Comparison of ENCODE assay signal across 30 cellular contexts in the genomic region with DNA sequence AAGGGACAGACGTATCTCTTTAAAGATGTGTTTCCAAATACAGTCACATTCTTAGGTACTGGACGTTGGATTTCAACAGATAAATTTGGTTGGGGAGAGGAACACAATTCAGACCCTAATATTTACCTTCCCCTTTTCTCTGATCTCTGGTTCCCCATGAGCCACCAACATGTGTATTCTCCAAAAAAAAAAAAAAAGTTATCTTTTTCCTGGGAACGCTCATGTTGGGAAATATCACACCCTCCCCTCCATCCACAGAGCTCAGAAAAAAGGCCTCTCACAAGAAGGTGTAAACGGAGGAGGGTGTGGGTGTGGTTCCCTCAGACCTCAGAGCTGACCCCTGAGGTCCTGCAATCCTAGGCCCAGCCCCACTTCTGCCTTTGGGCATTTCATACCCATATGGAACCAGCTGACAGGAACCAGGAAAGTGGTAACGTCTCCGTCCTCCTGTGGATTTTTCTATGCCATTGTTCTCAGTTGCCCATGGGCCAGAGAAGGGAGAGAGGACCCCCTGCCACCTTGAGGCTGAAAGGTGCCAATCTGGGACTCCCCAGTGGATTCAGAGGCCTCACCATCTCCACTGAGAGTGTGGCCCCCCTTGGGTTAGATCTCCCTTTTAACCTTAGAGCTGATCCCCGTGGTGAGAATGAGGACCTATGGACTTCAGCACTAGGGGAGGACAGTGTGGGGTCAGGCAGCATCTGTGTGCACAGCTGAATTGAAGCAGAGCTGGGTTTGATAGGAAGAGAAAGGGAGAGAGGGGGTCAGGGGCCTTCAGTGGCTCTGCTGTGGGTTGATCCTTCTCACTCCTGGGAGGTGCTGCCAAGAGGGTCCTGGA. TPM values are rescaled to one million over a fixed set of nuclear protein-coding genes. Genes with fewer than 3 reads are reported as not detected.
"Had no signal": no experiment of that assay in that cellular context is flagged by ENCODE, and none has a peak within 500 bp of the region (broad histone marks: within the 10 kb centered on the region; RNA-seq: fewer than 3 reads in every experiment).

No MANE protein-coding gene starts in this region.

- H3K36me3 ChIP-seq: ascending aorta had no signal

- DNase-seq: activated B cell treated with CpG ODN at 0.5 μM for 24 hours; activated CD4-positive, alpha-beta memory T cell treated with anti-CD3 and anti-CD28 coated beads for 36 hours; activated CD4-positive, alpha-beta T cell treated with anti-CD3 and anti-CD28 coated beads for 1 hour; activated CD4-positive, alpha-beta T cell treated with anti-CD3 and anti-CD28 coated beads, Interleukin-2, amount 10 ng/mL, durations not matched to agents 24 days and 14 days; activated gamma-delta T cell treated with Interleukin-2 at 50 U/mL for 16 hours; activated naive CD4-positive, alpha-beta T cell treated with anti-CD3 and anti-CD28 coated beads, Interleukin-2, amount 10 ng/mL, durations not matched to agents 7 days and 5 days; activated naive CD8-positive, alpha-beta T cell treated with anti-CD3 and anti-CD28 coated beads, Interleukin-2, amount 10 ng/mL, durations not matched to agents 7 days and 5 days; activated T-cell treated with anti-CD3 and anti-CD28 coated beads, Interleukin-2, amount 50 U/mL, for 72 hours; amniotic stem cell; body of pancreas; central memory CD4-positive, alpha-beta T cell; MM.1S; NCI-H1105; NCI-H1436; NCI-H1694 treated with DMSO at 0.1 percent for 48 hours; NCI-H2029 treated with DMSO at 0.1 percent for 48 hours; NCI-H345; NCI-H510A treated with DMSO at 0.1 percent for 48 hours; NCI-H69; NK-92 treated with Interleukin-12 subunit alpha and Interleukin-12 subunit beta, amount 100 ng/mL, for 24 hours; PC-3; SHP77 treated with DMSO at 0.1 percent for 48 hours had no signal

- H3K4me1 ChIP-seq: ascending aorta, body of pancreas had no signal

- H3K36me3 Mint-ChIP-seq: activated CD4-positive, alpha-beta memory T cell treated with anti-CD3 and anti-CD28 coated beads for 36 hours; activated naive CD4-positive, alpha-beta T cell treated with anti-CD3 and anti-CD28 coated beads, Interleukin-2, amount 10 ng/mL, durations not matched to agents 7 days and 5 days; activated naive CD8-positive, alpha-beta T cell treated with anti-CD3 and anti-CD28 coated beads, Interleukin-2, amount 10 ng/mL, durations not matched to agents 7 days and 5 days had no signal

- H3K4me3 Mint-ChIP-seq: activated B cell treated with CpG ODN at 0.5 μM for 24 hours; activated CD4-positive, alpha-beta memory T cell treated with anti-CD3 and anti-CD28 coated beads for 36 hours; activated CD4-positive, alpha-beta T cell treated with anti-CD3 and anti-CD28 coated beads, Interleukin-2, amount 10 ng/mL, durations not matched to agents 24 days and 14 days; activated naive CD4-positive, alpha-beta T cell treated with anti-CD3 and anti-CD28 coated beads, Interleukin-2, amount 10 ng/mL, durations not matched to agents 7 days and 5 days; activated naive CD8-positive, alpha-beta T cell treated with anti-CD3 and anti-CD28 coated beads, Interleukin-2, amount 10 ng/mL, durations not matched to agents 7 days and 5 days; activated T-cell treated with anti-CD3 and anti-CD28 coated beads, Interleukin-2, amount 50 U/mL, for 72 hours; T-helper 1 cell treated with Interleukin-12 subunit alpha and Interleukin-12 subunit beta and Interleukin-4 antibody, amounts not matched to agents 30 μg/mL and 1 μg/mL, for 36 hours had no signal

- H3K9me3 ChIP-seq: ascending aorta, body of pancreas had no signal

- H3K27ac Mint-ChIP-seq: activated B cell treated with CpG ODN at 0.5 μM for 24 hours; activated CD4-positive, alpha-beta memory T cell treated with anti-CD3 and anti-CD28 coated beads for 36 hours; activated CD4-positive, alpha-beta T cell treated with anti-CD3 and anti-CD28 coated beads, Interleukin-2, amount 10 ng/mL, durations not matched to agents 24 days and 14 days; activated naive CD4-positive, alpha-beta T cell treated with anti-CD3 and anti-CD28 coated beads, Interleukin-2, amount 10 ng/mL, durations not matched to agents 7 days and 5 days; activated naive CD8-positive, alpha-beta T cell treated with anti-CD3 and anti-CD28 coated beads, Interleukin-2, amount 10 ng/mL, durations not matched to agents 7 days and 5 days; activated T-cell treated with anti-CD3 and anti-CD28 coated beads, Interleukin-2, amount 50 U/mL, for 72 hours; T-helper 1 cell treated with Interleukin-12 subunit alpha and Interleukin-12 subunit beta and Interleukin-4 antibody, amounts not matched to agents 30 μg/mL and 1 μg/mL, for 36 hours had no signal

- H3K27ac ChIP-seq: ascending aorta, body of pancreas, KMS-11 had no signal

- H3K27me3 ChIP-seq: ascending aorta, body of pancreas had no signal

- H3K4me1 Mint-ChIP-seq: activated naive CD4-positive, alpha-beta T cell treated with anti-CD3 and anti-CD28 coated beads, Interleukin-2, amount 10 ng/mL, durations not matched to agents 7 days and 5 days had no signal

- H3K9me3 Mint-ChIP-seq: activated B cell treated with CpG ODN at 0.5 μM for 24 hours; activated CD4-positive, alpha-beta memory T cell treated with anti-CD3 and anti-CD28 coated beads for 36 hours; activated CD4-positive, alpha-beta T cell treated with anti-CD3 and anti-CD28 coated beads, Interleukin-2, amount 10 ng/mL, durations not matched to agents 24 days and 14 days; activated naive CD4-positive, alpha-beta T cell treated with anti-CD3 and anti-CD28 coated beads, Interleukin-2, amount 10 ng/mL, durations not matched to agents 7 days and 5 days; activated naive CD8-positive, alpha-beta T cell treated with anti-CD3 and anti-CD28 coated beads, Interleukin-2, amount 10 ng/mL, durations not matched to agents 7 days and 5 days; activated T-cell treated with anti-CD3 and anti-CD28 coated beads, Interleukin-2, amount 50 U/mL, for 72 hours; activated T-helper 2 cell treated with anti-CD3 and anti-CD28 coated beads, Interferon-gamma antibody, Interleukin-2, Interleukin-4, amounts not matched to agents 10 μg/mL and 5 μg/mL and 100 μg/mL, durations not matched to agents 14 hours and 24 hours and 36 hours; T-helper 1 cell treated with Interleukin-12 subunit alpha and Interleukin-12 subunit beta and Interleukin-4 antibody, amounts not matched to agents 30 μg/mL and 1 μg/mL, for 36 hours had no signal

- H3K4me3 ChIP-seq: ascending aorta, body of pancreas had no signal

RNA-seq across cellular contexts. Expression of gene SIGLEC12, which starts 8.4 kb away (rescaled TPM):
- total RNA-seq: activated B cell treated with CpG ODN at 0.5 μM for 24 hours, ascending aorta, body of pancreas, bronchial epithelial cell, chondrocyte, PC-3, SK-MEL-5 had no signal

RNA-seq across cellular contexts. Expression of gene SIGLEC6, which starts 21.4 kb away (rescaled TPM):
- total RNA-seq: activated CD4-positive, alpha-beta memory T cell treated with anti-CD3 and anti-CD28 coated beads for 36 hours; activated CD8-positive, alpha-beta memory T cell treated with anti-CD3 and anti-CD28 coated beads for 36 hours; activated naive CD8-positive, alpha-beta T cell treated with anti-CD3 and anti-CD28 coated beads, Interleukin-2, amount 10 ng/mL, durations not matched to agents 7 days and 5 days; activated T-cell treated with anti-CD3 and anti-CD28 coated beads, Interleukin-2, amount 50 U/mL, for 72 hours; bronchial epithelial cell; chondrocyte; PC-3; SK-MEL-5 had no signal

RNA-seq across cellular contexts. Expression of gene CEACAM18, which starts 31.7 kb away (rescaled TPM):
- total RNA-seq: activated B cell treated with CpG ODN at 0.5 μM for 24 hours; activated CD4-positive, alpha-beta memory T cell treated with anti-CD3 and anti-CD28 coated beads for 36 hours; activated CD4-positive, alpha-beta T cell treated with anti-CD3 and anti-CD28 coated beads, Interleukin-2, amount 10 ng/mL, durations not matched to agents 24 days and 14 days; activated CD8-positive, alpha-beta memory T cell treated with anti-CD3 and anti-CD28 coated beads for 36 hours; activated naive CD8-positive, alpha-beta T cell treated with anti-CD3 and anti-CD28 coated beads, Interleukin-2, amount 10 ng/mL, durations not matched to agents 7 days and 5 days; activated T-cell treated with anti-CD3 and anti-CD28 coated beads, Interleukin-2, amount 50 U/mL, for 72 hours; activated T-helper 2 cell treated with anti-CD3 and anti-CD28 coated beads, Interferon-gamma antibody, Interleukin-2, Interleukin-4, amounts not matched to agents 10 μg/mL and 5 μg/mL and 100 μg/mL, durations not matched to agents 14 hours and 24 hours and 36 hours; ascending aorta; body of pancreas; bronchial epithelial cell; chondrocyte; PC-3; SK-MEL-5 had no signal

RNA-seq across cellular contexts. Expression of gene SIGLEC8, which starts 51.8 kb away (rescaled TPM):
- total RNA-seq: activated B cell treated with CpG ODN at 0.5 μM for 24 hours; activated CD4-positive, alpha-beta memory T cell treated with anti-CD3 and anti-CD28 coated beads for 36 hours; activated CD8-positive, alpha-beta memory T cell treated with anti-CD3 and anti-CD28 coated beads for 36 hours; activated naive CD8-positive, alpha-beta T cell treated with anti-CD3 and anti-CD28 coated beads, Interleukin-2, amount 10 ng/mL, durations not matched to agents 7 days and 5 days; activated T-cell treated with anti-CD3 and anti-CD28 coated beads, Interleukin-2, amount 50 U/mL, for 72 hours; ascending aorta; bronchial epithelial cell; chondrocyte; PC-3; SK-MEL-5 had no signal
